17 cellular contexts compared by ENCODE assay signal in the genomic region with DNA sequence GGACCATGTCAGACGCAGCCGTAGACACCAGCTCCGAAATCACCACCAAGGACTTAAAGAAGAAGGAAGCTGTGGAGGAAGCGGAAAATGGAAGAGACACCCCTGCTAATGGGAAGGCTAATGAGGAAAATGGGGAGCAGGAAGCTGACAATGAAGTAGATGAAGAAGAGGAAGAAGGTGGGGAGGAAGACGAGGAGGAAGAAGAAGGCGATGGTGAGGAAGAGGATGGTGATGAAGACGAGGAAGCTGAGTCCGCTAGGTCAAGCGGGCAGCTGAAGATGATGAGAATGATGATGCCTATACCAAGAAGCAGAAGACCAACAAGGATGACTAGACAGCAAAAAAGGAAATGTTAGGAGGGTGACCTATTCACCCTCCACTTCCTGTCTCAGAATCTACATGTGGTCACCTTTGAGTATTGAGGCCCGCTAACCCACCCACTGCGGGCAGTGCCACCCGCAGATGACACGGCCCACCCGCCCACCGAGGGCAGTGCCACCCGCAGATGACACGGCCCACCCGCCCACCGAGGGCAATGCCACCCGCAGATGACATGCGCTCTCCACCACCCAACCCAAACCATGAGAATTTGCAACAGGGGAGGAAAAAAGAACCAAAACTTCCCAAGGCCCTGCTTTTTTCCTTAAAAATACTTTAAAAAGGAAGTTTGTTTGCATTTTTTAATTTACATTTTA. TPM values are rescaled to one million over a fixed set of nuclear protein-coding genes. Genes with fewer than 3 reads are reported as not detected.
A peak's percentile ranks its signal among the peaks of the same experiment; 100 is the strongest.
DNase-seq lines count a peak whose midpoint lies in the region; ATAC-seq, FAIRE-seq and TF ChIP-seq lines count a peak whose summit lies in the region.
"Had no signal": no experiment of that assay in that cellular context is flagged by ENCODE, and none has a peak within 500 bp of the region (broad histone marks: within the 10 kb centered on the region; RNA-seq: fewer than 3 reads in every experiment).

No MANE protein-coding gene starts in this region.

- 72% methylated on average over 21 of the region's 21 CpGs for WGBS in HepG2 (ENCODE audit: low lambda C conversion rate)
- WGBS in right lobe of liver (ENCODE audit: insufficient coverage, low coverage, low lambda C conversion rate, missing lambda C conversion rate), result 80% methylated on average over 8 of the region's 21 CpGs
- WGBS in neuronal stem cell (ENCODE audit: extremely low coverage in 2 of 2, insufficient read length in 2 of 2, insufficient replicate concordance in 1 of 2), 2 donors, result 100% methylated on average over 2 of the region's 21 CpGs
- WGBS in mesenchymal stem cell, result 95% methylated on average over 20 of the region's 21 CpGs

- H3K4ac ChIP-seq in neuronal stem cell (ENCODE audit: low read length) (no peak overlapping the region), mesenchymal stem cell (ENCODE audit: low read depth in 1 of 2, low read length in 2 of 2) (no peak overlapping the region)

- H2AK5ac ChIP-seq in neuronal stem cell (ENCODE audit: low read depth, low read length) (peak overlapping the region; percentile 17), mesenchymal stem cell (ENCODE audit: low read length, severe bottlenecking) (no peak overlapping the region)

- no peaks in the 10 kb centered on the region for H3K79me2 ChIP-seq in HepG2 (ENCODE audit: insufficient read depth, low read length)

- TF ChIP-seq EP300 in HepG2 (IDR thresholded peaks at IDR 0.05; ENCODE audit: low read depth in 2 of 2, low read length in 2 of 2) (no peak), HepG2 (CRISPR knock-in tag; IDR thresholded peaks at IDR 0.05; ENCODE audit: borderline replicate concordance) (no peak)

- H2AFZ ChIP-seq in HepG2 (ENCODE audit: low read length), result no peak overlapping the region
- peak overlapping the region; percentile 8 for H2AFZ ChIP-seq in neuronal stem cell (ENCODE audit: low read length)
- no peak overlapping the region for H2AFZ ChIP-seq in mesenchymal stem cell (ENCODE audit: low read depth, low read length)

- H4K20me1 ChIP-seq in HepG2 (ENCODE audit: insufficient read depth, low read length), result no peaks in the 10 kb centered on the region

- H3K9me3 ChIP-seq in HepG2 (ENCODE audit: low read length) (no peaks in the 10 kb centered on the region), right lobe of liver (no peaks in the 10 kb centered on the region), neuronal stem cell (replicated peaks in 1 of 2; ENCODE audit: control insufficient read depth in 2 of 2, insufficient read depth in 1 of 2, low read depth in 1 of 2, low read length in 2 of 2) (no peaks in the 10 kb centered on the region), mesenchymal stem cell (ENCODE audit: control insufficient read depth, low read length) (no peaks in the 10 kb centered on the region)
- H3K9me3 ChIP-seq: Caco-2 had no signal

- peaks cover 32% of the 10 kb centered on the region for H3K4me1 ChIP-seq in HepG2 (ENCODE audit: insufficient read depth, low read length)
- peaks cover 0 to 5% (median 0%) of the 10 kb centered on the region in 4 donors for H3K4me1 ChIP-seq in right lobe of liver
- no peaks in the 10 kb centered on the region for H3K4me1 ChIP-seq in neuronal stem cell (ENCODE audit: control insufficient read depth in 2 of 2, insufficient read depth in 1 of 2, low read depth in 1 of 2, low read length in 2 of 2)
- peaks cover 3% of the 10 kb centered on the region for H3K4me1 ChIP-seq in mesenchymal stem cell (ENCODE audit: control insufficient read depth, insufficient read depth, low read depth, low read length)

- DNase-seq in HepG2 (ENCODE audit: low spot score) (no peak), right lobe of liver (no peak), immature natural killer cell (peak; percentile 11 to 43 (median 28)), neuronal stem cell (ENCODE audit: low spot score) (no peak), mesenchymal stem cell (no peak)
- no peak for DNase-seq in activated CD4-positive, CD25-positive, alpha-beta regulatory T cell treated with anti-CD3 and anti-CD28 coated beads, Interleukin-2, amount 50 U/mL, for 72 hours
- DNase-seq: Caco-2; CD8-positive, alpha-beta memory T cell; DND-41; GDM1; HCEC 1CT had no signal

- CTCF ChIA-PET in HepG2 (lab: Yijun Ruan, JAX; ENCODE audit: low intra/inter-chr PET ratio, low total read pairs), result no interaction called here

- H3K4me2 ChIP-seq in HepG2 (ENCODE audit: low read depth, low read length) (no peak overlapping the region), neuronal stem cell (ENCODE audit: insufficient read depth, low read length, poor library complexity, severe bottlenecking) (no peak overlapping the region), mesenchymal stem cell (ENCODE audit: low read length, poor library complexity, severe bottlenecking) (no peak overlapping the region)

- no peak for TF ChIP-seq RAD21 in HepG2 (CRISPR knock-in tag; IDR thresholded peaks at IDR 0.05)

- H4K8ac ChIP-seq in neuronal stem cell (ENCODE audit: low read depth, low read length) (no peak overlapping the region), mesenchymal stem cell (ENCODE audit: low read length) (no peak overlapping the region)

- H3K27ac ChIP-seq in HepG2 (ENCODE audit: extremely low read length, insufficient read depth, low read length) (no peak overlapping the region), right lobe of liver (no peak overlapping the region), neuronal stem cell (replicated peaks; ENCODE audit: low read length) (no peak overlapping the region), mesenchymal stem cell (ENCODE audit: low read length, poor library complexity, severe bottlenecking) (no peak overlapping the region)
- H3K27ac ChIP-seq: 22Rv1 had no signal

- H3K36me3 Mint-ChIP-seq in immature natural killer cell, result no peaks in the 10 kb centered on the region
- H3K36me3 Mint-ChIP-seq: CD8-positive, alpha-beta memory T cell; IgD-negative memory B cell had no signal

- H3K18ac ChIP-seq in neuronal stem cell (ENCODE audit: low read length) (no peak overlapping the region), mesenchymal stem cell (ENCODE audit: low read depth in 1 of 2, low read length in 2 of 2) (no peak overlapping the region)

- in situ Hi-C loops in HepG2 (cut with HindIII; ENCODE audit: extremely low pct_ligation_motif_present, low pct_unique_long_range_greater_than_20kb), result no loop called here

- H4K91ac ChIP-seq in neuronal stem cell (ENCODE audit: low read depth, low read length, poor library complexity) (no peak overlapping the region), mesenchymal stem cell (ENCODE audit: low read length) (no peak overlapping the region)

- no peak for FAIRE-seq in HepG2 (lab: Jason Lieb, UNC)
- FAIRE-seq: GM12892 had no signal

- H3K4me3 ChIP-seq in HepG2 (replicated peaks in 1 of 3; ENCODE audit: insufficient read depth in 1 of 3, low read depth in 2 of 3, low read length in 3 of 3) (no peak overlapping the region), right lobe of liver (no peak overlapping the region), neuronal stem cell (ENCODE audit: low read length in 2 of 2) (no peak overlapping the region), mesenchymal stem cell (ENCODE audit: insufficient read depth in 1 of 2, low read depth in 1 of 2, low read length in 2 of 2) (no peak overlapping the region)

- TF ChIP-seq CTCF in HepG2 (CRISPR knock-in tag; IDR thresholded peaks at IDR 0.05) (no peak), right lobe of liver (IDR thresholded peaks at IDR 0.05) (no peak)

- no peaks in the 10 kb centered on the region for H3K9me3 Mint-ChIP-seq in immature natural killer cell
- H3K9me3 Mint-ChIP-seq: CD8-positive, alpha-beta memory T cell; IgD-negative memory B cell had no signal

- H3K79me1 ChIP-seq in neuronal stem cell (ENCODE audit: low read depth, low read length), result no peaks in the 10 kb centered on the region
- H3K79me1 ChIP-seq in mesenchymal stem cell (replicated peaks; ENCODE audit: low read length, poor library complexity, severe bottlenecking), result no peaks in the 10 kb centered on the region

- TF ChIP-seq POLR2A in HepG2 (IDR thresholded peaks at IDR 0.05; ENCODE audit: insufficient read depth in 1 of 2, low read depth in 2 of 2, low read length in 2 of 2), result no peak
- TF ChIP-seq POLR2A in right lobe of liver (IDR thresholded peaks at IDR 0.05), result no peak

- H2BK12ac ChIP-seq in neuronal stem cell (ENCODE audit: low read length) (no peak overlapping the region), mesenchymal stem cell (ENCODE audit: low read length in 2 of 2) (no peak overlapping the region)

- peak overlapping the region in 2 of 5 donors; percentile 30 to 32 for H3K4me3 Mint-ChIP-seq in immature natural killer cell
- H3K4me3 Mint-ChIP-seq: CD8-positive, alpha-beta memory T cell; IgD-negative memory B cell had no signal

- H3K14ac ChIP-seq in neuronal stem cell (ENCODE audit: low read length) (no peak overlapping the region), mesenchymal stem cell (ENCODE audit: low read length in 2 of 2) (no peak overlapping the region)

- intact Hi-C loops in HepG2 (cut with micrococcal nuclease; ENCODE audit: unreplicated experiment), result no loop called here
- intact Hi-C loops in right lobe of liver (cut with DNase I), result no loop called here

- H3K27me3 ChIP-seq in HepG2 (ENCODE audit: control insufficient read depth in 1 of 2, insufficient read depth in 2 of 2, low read length in 2 of 2) (peaks cover 8 to 21% of the 10 kb centered on the region in 2 experiments; a peak in 4 of 5 replicates), right lobe of liver (no peaks in the 10 kb centered on the region), neuronal stem cell (ENCODE audit: control insufficient read depth in 3 of 3, insufficient read depth in 3 of 3, low read depth in 1 of 3, low read length in 3 of 3) (no peaks in the 10 kb centered on the region), mesenchymal stem cell (ENCODE audit: control insufficient read depth in 1 of 2, insufficient read depth in 1 of 2, low read length in 2 of 2) (peaks cover 0 to 8% of the 10 kb centered on the region in 2 experiments)

- H3K27ac Mint-ChIP-seq in immature natural killer cell, result peak overlapping the region in 3 of 6 donors; percentile 2 to 62 (median 53)
- H3K27ac Mint-ChIP-seq: CD8-positive, alpha-beta memory T cell had no signal

- H2BK5ac ChIP-seq in neuronal stem cell (ENCODE audit: low read length), result no peak overlapping the region
- no peak overlapping the region for H2BK5ac ChIP-seq in mesenchymal stem cell (ENCODE audit: low read depth, low read length, poor library complexity, severe bottlenecking)

- H3K36me3 ChIP-seq in HepG2 (replicated peaks in 1 of 2; ENCODE audit: control insufficient read depth in 1 of 2, insufficient read depth in 2 of 2, low read length in 2 of 2) (no peaks in the 10 kb centered on the region), right lobe of liver (no peaks in the 10 kb centered on the region), neuronal stem cell (replicated peaks in 1 of 2; ENCODE audit: control insufficient read depth in 2 of 2, insufficient read depth in 2 of 2, low read length in 2 of 2) (no peaks in the 10 kb centered on the region), mesenchymal stem cell (ENCODE audit: control insufficient read depth in 1 of 2, insufficient read depth in 2 of 2, low read depth in 1 of 2, low read length in 2 of 2) (no peaks in the 10 kb centered on the region)

- H3K4me1 Mint-ChIP-seq in immature natural killer cell, result peaks cover 0 to 11% of the 10 kb centered on the region in 2 donors

- H3K23ac ChIP-seq in neuronal stem cell (ENCODE audit: low read depth, low read length, poor library complexity) (no peak overlapping the region), mesenchymal stem cell (ENCODE audit: low read length in 2 of 2) (no peak overlapping the region)

- no peak overlapping the region for H2BK120ac ChIP-seq in neuronal stem cell (ENCODE audit: low read depth, low read length)
- H2BK120ac ChIP-seq in mesenchymal stem cell (ENCODE audit: low read depth, low read length), result no peak overlapping the region

- H3K27me3 Mint-ChIP-seq in immature natural killer cell (ENCODE audit: low read depth in 3 of 3), result peaks cover 0 to 2% (median 0%) of the 10 kb centered on the region in 3 donors

- BruUV-seq in HepG2 (replicated peaks; lab: Mats Ljungman, UMichigan), result no TSS peak

- ATAC-seq in HepG2 (no peak), right lobe of liver (no peak), GM18861 (IDR thresholded peaks at IDR 0.05; ENCODE audit: unreplicated experiment) (no peak)

- POLR2A ChIA-PET in HepG2 (lab: Yijun Ruan, JAX), result interaction anchor here (0.8 kb wide), 1 partner anchor 8 kb away, joined by 3 read pairs; no protein-coding TSS in a partner anchor

- H2BK15ac ChIP-seq in neuronal stem cell (ENCODE audit: low read length) (no peak overlapping the region), mesenchymal stem cell (ENCODE audit: low read depth, poor library complexity, severe bottlenecking) (no peak overlapping the region)

- no peak overlapping the region for H3K9ac ChIP-seq in HepG2 (ENCODE audit: insufficient read depth, low read depth, low read length)
- no peak overlapping the region for H3K9ac ChIP-seq in neuronal stem cell (ENCODE audit: low read depth, low read length, poor library complexity)
- H3K9ac ChIP-seq in mesenchymal stem cell (ENCODE audit: low read length), result no peak overlapping the region

RNA-seq across cellular contexts. Expression of a gene that starts 43.3 kb away (rescaled TPM):
- total RNA-seq in HepG2 (2016; rRNA removed; fragmentation: Illumina TruSeq; extraction: Trizol) (66.6 and 79.5 TPM in 2 replicates), right lobe of liver (1 to 10 TPM; 6.0 to 8.4 (median 7.5) TPM)
- 15.1 and 18.2 TPM in 2 replicates for total RNA-seq in HepG2 (2016; cell fraction: cytosol; rRNA removed; fragmentation: Illumina TruSeq; extraction: Trizol; ENCODE audit: low read depth)
- 62.8 and 78.1 TPM in 2 replicates for total RNA-seq in HepG2 (2016; cell fraction: insoluble cytoplasmic fraction; rRNA removed; fragmentation: Illumina TruSeq; extraction: Trizol)
- total RNA-seq in HepG2 (2016; cell fraction: membrane; rRNA removed; fragmentation: Illumina TruSeq; extraction: Trizol), result 41.7 and 44.4 TPM in 2 replicates
- 67.8 and 71.1 TPM in 2 replicates for total RNA-seq in HepG2 (2016; cell fraction: nucleus; rRNA removed; fragmentation: Illumina TruSeq; extraction: Trizol)
- polyA plus RNA-seq in HepG2 (2011; rRNA removed) (24.8 and 36.7 TPM in 2 replicates), immature natural killer cell (10 to 100 TPM in 2 of 3 donors, 1 to 10 TPM in 1; 2.9 to 19.9 (median 19.2) TPM)
- 17.2 and 20.9 TPM in 2 replicates for polyA plus RNA-seq in HepG2 (2011; cell fraction: cytosol; rRNA removed)
- polyA plus RNA-seq in HepG2 (2011; cell fraction: nucleus; rRNA removed), result 18.4 and 19.3 TPM in 2 replicates
- polyA plus RNA-seq in HepG2 (2012), result 31.5 and 47.5 TPM in 2 replicates
- 14.4 and 14.8 TPM in 2 replicates for polyA plus RNA-seq in HepG2 (2016; cell fraction: cytosol; fragmentation: Illumina TruSeq; extraction: Trizol; ENCODE audit: low read depth)
- polyA plus RNA-seq in HepG2 (2016; cell fraction: insoluble cytoplasmic fraction; fragmentation: Illumina TruSeq; extraction: Trizol; ENCODE audit: low read depth), result 84.4 and 86.8 TPM in 2 replicates
- polyA plus RNA-seq in HepG2 (2016; cell fraction: membrane; fragmentation: Illumina TruSeq; extraction: Trizol; ENCODE audit: low read depth), result 29.4 and 31.2 TPM in 2 replicates
- 117 TPM in 2 replicates for polyA plus RNA-seq in HepG2 (2016; cell fraction: nucleus; fragmentation: Illumina TruSeq; extraction: Trizol; ENCODE audit: insufficient read depth, low read depth)
- polyA minus RNA-seq in HepG2 (2011; rRNA and poly(A)+ RNA removed; ENCODE audit: low replicate concordance), result 14.2 and 14.9 TPM in 2 replicates
- polyA minus RNA-seq in HepG2 (2011; cell fraction: cytosol; rRNA and poly(A)+ RNA removed), result 30.8 and 31.4 TPM in 2 replicates
- polyA minus RNA-seq in HepG2 (2011; cell fraction: nucleus; rRNA and poly(A)+ RNA removed), result 48.9 and 53.8 TPM in 2 replicates
- 33.8 TPM for polyA plus RNA-seq in neuronal stem cell (2013, experiment 1 of 2)
- 33.1 TPM for polyA plus RNA-seq in neuronal stem cell (2013, experiment 2 of 2)
- polyA plus RNA-seq in mesenchymal stem cell (2013, experiment 1 of 2), result 14.6 TPM
- 13.8 TPM for polyA plus RNA-seq in mesenchymal stem cell (2013, experiment 2 of 2)

RNA-seq across cellular contexts. Expression of a gene that starts 43.5 kb away (rescaled TPM):
- total RNA-seq in HepG2 (2016; rRNA removed; fragmentation: Illumina TruSeq; extraction: Trizol) (1,040 and 1,306 TPM in 2 replicates), right lobe of liver (10 to 100 TPM; 32.6 to 74.5 (median 46.0) TPM)
- 667 and 747 TPM in 2 replicates for total RNA-seq in HepG2 (2016; cell fraction: cytosol; rRNA removed; fragmentation: Illumina TruSeq; extraction: Trizol; ENCODE audit: low read depth)
- 1,050 and 1,299 TPM in 2 replicates for total RNA-seq in HepG2 (2016; cell fraction: insoluble cytoplasmic fraction; rRNA removed; fragmentation: Illumina TruSeq; extraction: Trizol)
- 1,275 and 1,485 TPM in 2 replicates for total RNA-seq in HepG2 (2016; cell fraction: membrane; rRNA removed; fragmentation: Illumina TruSeq; extraction: Trizol)
- 908 and 989 TPM in 2 replicates for total RNA-seq in HepG2 (2016; cell fraction: nucleus; rRNA removed; fragmentation: Illumina TruSeq; extraction: Trizol)
- polyA plus RNA-seq in HepG2 (2011; rRNA removed) (448 and 664 TPM in 2 replicates), immature natural killer cell (100 to 1,000 TPM in 1 of 3 donors, 10 to 100 TPM in 2; 63.2 to 103 (median 70.6) TPM)
- 385 and 413 TPM in 2 replicates for polyA plus RNA-seq in HepG2 (2011; cell fraction: cytosol; rRNA removed)
- 462 and 532 TPM in 2 replicates for polyA plus RNA-seq in HepG2 (2011; cell fraction: nucleus; rRNA removed)
- 554 and 823 TPM in 2 replicates for polyA plus RNA-seq in HepG2 (2012)
- 567 and 609 TPM in 2 replicates for polyA plus RNA-seq in HepG2 (2016; cell fraction: cytosol; fragmentation: Illumina TruSeq; extraction: Trizol; ENCODE audit: low read depth)
- 1,268 and 1,299 TPM in 2 replicates for polyA plus RNA-seq in HepG2 (2016; cell fraction: insoluble cytoplasmic fraction; fragmentation: Illumina TruSeq; extraction: Trizol; ENCODE audit: low read depth)
- 1,062 and 1,196 TPM in 2 replicates for polyA plus RNA-seq in HepG2 (2016; cell fraction: membrane; fragmentation: Illumina TruSeq; extraction: Trizol; ENCODE audit: low read depth)
- polyA plus RNA-seq in HepG2 (2016; cell fraction: nucleus; fragmentation: Illumina TruSeq; extraction: Trizol; ENCODE audit: insufficient read depth, low read depth), result 1,466 and 1,524 TPM in 2 replicates
- polyA minus RNA-seq in HepG2 (2011; rRNA and poly(A)+ RNA removed; ENCODE audit: low replicate concordance), result 79.2 and 575 TPM in 2 replicates
- polyA minus RNA-seq in HepG2 (2011; cell fraction: cytosol; rRNA and poly(A)+ RNA removed), result 326 and 349 TPM in 2 replicates
- 855 and 898 TPM in 2 replicates for polyA minus RNA-seq in HepG2 (2011; cell fraction: nucleus; rRNA and poly(A)+ RNA removed)
- polyA plus RNA-seq in neuronal stem cell (2013, experiment 1 of 2), result 99.1 TPM
- polyA plus RNA-seq in neuronal stem cell (2013, experiment 2 of 2), result 97.4 TPM
- polyA plus RNA-seq in mesenchymal stem cell (2013, experiment 1 of 2), result 76.3 TPM
- 76.9 TPM for polyA plus RNA-seq in mesenchymal stem cell (2013, experiment 2 of 2)

RNA-seq across cellular contexts. Expression of a gene that starts 45.6 kb away (rescaled TPM):
- 0.21 and 0.31 TPM in 2 replicates for total RNA-seq in HepG2 (2016; rRNA removed; fragmentation: Illumina TruSeq; extraction: Trizol)
- not detected in 2 replicates for total RNA-seq in HepG2 (2016; cell fraction: cytosol; rRNA removed; fragmentation: Illumina TruSeq; extraction: Trizol; ENCODE audit: low read depth)
- total RNA-seq in HepG2 (2016; cell fraction: insoluble cytoplasmic fraction; rRNA removed; fragmentation: Illumina TruSeq; extraction: Trizol), result 0.12 and 0.24 TPM in 2 replicates
- 0.19 and 0.28 TPM in 2 replicates for total RNA-seq in HepG2 (2016; cell fraction: membrane; rRNA removed; fragmentation: Illumina TruSeq; extraction: Trizol)
- total RNA-seq in HepG2 (2016; cell fraction: nucleus; rRNA removed; fragmentation: Illumina TruSeq; extraction: Trizol), result 0.56 TPM in 1 of 2 replicates, not detected in the other
- polyA plus RNA-seq in HepG2 (2011; rRNA removed), result 0.10 and 0.20 TPM in 2 replicates
- polyA plus RNA-seq in HepG2 (2011; cell fraction: cytosol; rRNA removed), result 0.07 and 0.13 TPM in 2 replicates
- polyA plus RNA-seq in HepG2 (2011; cell fraction: nucleus; rRNA removed), result not detected in 2 replicates
- 0.09 TPM in 1 of 2 replicates, not detected in the other for polyA plus RNA-seq in HepG2 (2012)
- 0.27 and 0.28 TPM in 2 replicates for polyA plus RNA-seq in HepG2 (2016; cell fraction: cytosol; fragmentation: Illumina TruSeq; extraction: Trizol; ENCODE audit: low read depth)
- 0.20 and 0.25 TPM in 2 replicates for polyA plus RNA-seq in HepG2 (2016; cell fraction: insoluble cytoplasmic fraction; fragmentation: Illumina TruSeq; extraction: Trizol; ENCODE audit: low read depth)
- 0.19 and 0.22 TPM in 2 replicates for polyA plus RNA-seq in HepG2 (2016; cell fraction: membrane; fragmentation: Illumina TruSeq; extraction: Trizol; ENCODE audit: low read depth)
- not detected in 2 replicates for polyA plus RNA-seq in HepG2 (2016; cell fraction: nucleus; fragmentation: Illumina TruSeq; extraction: Trizol; ENCODE audit: insufficient read depth, low read depth)
- 0.16 TPM in 1 of 2 replicates, not detected in the other for polyA minus RNA-seq in HepG2 (2011; rRNA and poly(A)+ RNA removed; ENCODE audit: low replicate concordance)
- polyA minus RNA-seq in HepG2 (2011; cell fraction: cytosol; rRNA and poly(A)+ RNA removed), result not detected in 2 replicates
- not detected in 2 replicates for polyA minus RNA-seq in HepG2 (2011; cell fraction: nucleus; rRNA and poly(A)+ RNA removed)
- under 1 TPM in 1 of 6 experiments, not detected in 5; 0.25 TPM for total RNA-seq in right lobe of liver
- polyA plus RNA-seq in immature natural killer cell, result not detected
- polyA plus RNA-seq in neuronal stem cell (2013, experiment 1 of 2), result not detected
- 0.03 TPM for polyA plus RNA-seq in neuronal stem cell (2013, experiment 2 of 2)
- not detected for polyA plus RNA-seq in mesenchymal stem cell (2013, experiment 1 of 2)
- polyA plus RNA-seq in mesenchymal stem cell (2013, experiment 2 of 2), result not detected
- total RNA-seq: A673; CD8-positive, alpha-beta memory T cell had no signal
- polyA plus RNA-seq: BJ; CD8-positive, alpha-beta memory T cell; IgD-negative memory B cell had no signal

Comparison
In these comparisons a context has a peak if more than half of its experiments do, and no peak if none do; other contexts are left out.
1. RNA of a gene that starts 43.5 kb away (total RNA-seq): 667 to 1,485 TPM in HepG2; 32.6 to 74.5 TPM in right lobe of liver; every median in the first group is over 4 times any median in the second.
2. DNase-seq: peak in immature natural killer cell (3 of 3); none in HepG2 (single experiment), right lobe of liver (0 of 3), neuronal stem cell (single experiment), mesenchymal stem cell (single experiment) and activated CD4-positive, CD25-positive, alpha-beta regulatory T cell treated with anti-CD3 and anti-CD28 coated beads, Interleukin-2, amount 50 U/mL, for 72 hours (single experiment).